ENCODE assay signal across 12 cellular contexts in the genomic region with DNA sequence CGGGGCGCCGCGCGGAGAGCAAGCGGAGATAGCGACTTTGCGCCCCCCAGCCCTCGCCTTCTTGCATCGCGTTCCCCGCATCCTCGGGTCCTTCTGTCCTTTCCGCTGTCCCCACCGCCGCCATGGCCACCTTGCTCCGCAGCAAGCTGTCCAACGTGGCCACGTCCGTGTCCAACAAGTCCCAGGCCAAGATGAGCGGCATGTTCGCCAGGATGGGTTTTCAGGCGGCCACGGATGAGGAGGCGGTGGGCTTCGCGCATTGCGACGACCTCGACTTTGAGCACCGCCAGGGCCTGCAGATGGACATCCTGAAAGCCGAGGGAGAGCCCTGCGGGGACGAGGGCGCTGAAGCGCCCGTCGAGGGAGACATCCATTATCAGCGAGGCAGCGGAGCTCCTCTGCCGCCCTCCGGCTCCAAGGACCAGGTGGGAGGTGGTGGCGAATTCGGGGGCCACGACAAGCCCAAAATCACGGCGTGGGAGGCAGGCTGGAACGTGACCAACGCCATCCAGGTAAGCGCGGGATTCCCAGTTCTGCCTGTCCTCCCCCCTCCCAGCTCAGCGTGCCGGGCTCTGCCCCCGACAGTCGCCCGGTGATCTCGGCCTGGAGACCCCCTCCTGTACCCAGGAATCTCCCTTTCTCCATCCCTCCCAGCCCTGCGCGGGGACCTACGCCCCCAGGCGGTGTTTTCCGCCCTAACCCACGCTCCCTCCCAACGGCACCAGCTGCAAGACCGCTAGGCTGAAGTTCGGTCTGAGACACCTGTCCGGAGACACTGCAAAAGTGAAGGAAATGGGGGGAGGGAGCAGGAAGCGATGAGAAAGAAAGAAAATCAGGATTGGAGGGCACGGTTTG. TPM values are rescaled to one million over a fixed set of nuclear protein-coding genes. Genes with fewer than 3 reads are reported as not detected.
DNase-seq lines count a peak whose midpoint lies in the region; ATAC-seq, FAIRE-seq and TF ChIP-seq lines count a peak whose summit lies in the region.
"Had no signal": no experiment of that assay in that cellular context is flagged by ENCODE, and none has a peak within 500 bp of the region (broad histone marks: within the 10 kb centered on the region; RNA-seq: fewer than 3 reads in every experiment).

No MANE protein-coding gene starts in this region.

- TF ChIP-seq CTCF in KMS-11 (conservative IDR thresholded peaks at IDR 0.05; ENCODE audit: low read depth, low read length), result no peak
- peak in 1 of 3 experiments; percentile 9; a peak in 1 of 6 replicates for TF ChIP-seq CTCF in K562 (IDR thresholded peaks at IDR 0.05 in 2 of 3, conservative IDR thresholded peaks at IDR 0.05 in 1 of 3; ENCODE audit: insufficient read depth in 2 of 3, low read depth in 1 of 3, low read length in 3 of 3)
- TF ChIP-seq CTCF in omental fat pad (IDR thresholded peaks at IDR 0.05), result no peak

- H3K27ac Mint-ChIP-seq in activated CD4-positive, alpha-beta T cell treated with anti-CD3 and anti-CD28 coated beads, Interleukin-2, amount 10 ng/mL, durations not matched to agents 7 days and 5 days, result peak overlapping the region; percentile 14

- peaks cover 6% of the 10 kb centered on the region for H3K36me3 Mint-ChIP-seq in activated CD4-positive, alpha-beta T cell treated with anti-CD3 and anti-CD28 coated beads, Interleukin-2, amount 10 ng/mL, durations not matched to agents 7 days and 5 days (ENCODE audit: low read depth)

- peaks cover 86% of the 10 kb centered on the region for H3K27me3 Mint-ChIP-seq in activated CD4-positive, alpha-beta T cell treated with anti-CD3 and anti-CD28 coated beads, Interleukin-2, amount 10 ng/mL, durations not matched to agents 7 days and 5 days

- in situ Hi-C loops in K562 (cut with MboI), result no loop called here

- DNase-seq in activated CD4-positive, alpha-beta T cell treated with anti-CD3 and anti-CD28 coated beads, Interleukin-2, amount 10 ng/mL, durations not matched to agents 7 days and 5 days, result no peak
- no peak for DNase-seq in activated CD4-positive, alpha-beta T cell treated with anti-CD3 and anti-CD28 coated beads, Interleukin-2, amount 50 U/mL, for 1 hour
- peak in 2 of 4 experiments; percentile 29 to 33 for DNase-seq in K562 (ENCODE audit: extremely low read depth in 1 of 4, low spot score in 3 of 4)
- DNase-seq in omental fat pad (ENCODE audit: low spot score), result no peak
- no peak for DNase-seq in NCI-H1694 (lab: John Stamatoyannopoulos, UW)
- DNase-seq in OCI-M1 (lab: John Stamatoyannopoulos, UW), result no peak
- no peak for DNase-seq in medulla oblongata (ENCODE audit: extremely low spot score)
- DNase-seq: NCI-H1694 treated with DMSO at 0.1 percent for 48 hours, T1000 had no signal

- H3K4me3 Mint-ChIP-seq in activated CD4-positive, alpha-beta T cell treated with anti-CD3 and anti-CD28 coated beads, Interleukin-2, amount 10 ng/mL, durations not matched to agents 7 days and 5 days, result peak overlapping the region; percentile 25

- intact Hi-C loops in K562 (cut with micrococcal nuclease), result loop anchor here (5.0 to 10.0 kb wide), 2 partner anchors 167 to 320 kb away; no protein-coding TSS in a partner anchor

- no peaks in the 10 kb centered on the region for H3K9me1 ChIP-seq in K562 (ENCODE audit: control insufficient read depth, insufficient read depth, low read length)

- no peaks in the 10 kb centered on the region for H4K20me1 ChIP-seq in KMS-11 (ENCODE audit: insufficient read depth)
- peaks cover 15% of the 10 kb centered on the region for H4K20me1 ChIP-seq in K562 (replicated peaks; ENCODE audit: control insufficient read depth, insufficient read depth, low read length)

- TF ChIP-seq POLR2A in K562 (conservative IDR thresholded peaks at IDR 0.05), result no peak

- H3K4me1 Mint-ChIP-seq in activated CD4-positive, alpha-beta T cell treated with anti-CD3 and anti-CD28 coated beads, Interleukin-2, amount 10 ng/mL, durations not matched to agents 7 days and 5 days, result peaks cover 41% of the 10 kb centered on the region

- TF ChIP-seq EP300 in K562 (IDR thresholded peaks at IDR 0.05; ENCODE audit: low read length), result no peak

- H3K27me3 ChIP-seq in KMS-11 (ENCODE audit: insufficient read depth, low read depth), result peaks cover 29% of the 10 kb centered on the region
- peaks cover 39 to 94% of the 10 kb centered on the region in 2 experiments for H3K27me3 ChIP-seq in K562 (ENCODE audit: control insufficient read depth in 2 of 2, insufficient read depth in 2 of 2, low read length in 2 of 2)

- H3K4me3 ChIP-seq in KMS-11 (IDR thresholded peaks at IDR 0.05; ENCODE audit: insufficient read depth, low read depth, low read length), result no peak overlapping the region
- no peak overlapping the region for H3K4me3 ChIP-seq in K562

- ATAC-seq in K562 (peak; percentile 23; the same call in 1 of the 3 replicates), omental fat pad (ENCODE audit: low FRiP score) (peak; percentile 33)

- no peaks in the 10 kb centered on the region for H3K9me3 Mint-ChIP-seq in activated CD4-positive, alpha-beta T cell treated with anti-CD3 and anti-CD28 coated beads, Interleukin-2, amount 10 ng/mL, durations not matched to agents 7 days and 5 days

- WGBS in K562 (ENCODE audit: insufficient coverage, low coverage, missing lambda C conversion rate), result 22% methylated on average over 62 of the region's 69 CpGs

- H3K9me3 ChIP-seq in K562 (replicated peaks; ENCODE audit: control insufficient read depth, insufficient read depth, low read depth, low read length), result no peaks in the 10 kb centered on the region

- H3K27ac ChIP-seq in KMS-11 (no peak overlapping the region), K562 (ENCODE audit: extremely low read depth, low read depth, low read length) (no peak overlapping the region)
- H3K27ac ChIP-seq: parathyroid adenoma had no signal

- H3K79me2 ChIP-seq in KMS-11 (ENCODE audit: insufficient read depth, low read depth) (no peaks in the 10 kb centered on the region), K562 (ENCODE audit: control insufficient read depth, insufficient read depth, low read length) (no peaks in the 10 kb centered on the region)
- H3K79me2 ChIP-seq: parathyroid adenoma had no signal

- peak overlapping the region; percentile 31; the same call in 1 of the 2 replicates for H3K4me2 ChIP-seq in KMS-11
- H3K4me2 ChIP-seq in K562 (ENCODE audit: insufficient read depth, low read length), result no peak overlapping the region

- H3K36me3 ChIP-seq in KMS-11 (ENCODE audit: insufficient read depth) (no peaks in the 10 kb centered on the region), K562 (ENCODE audit: control insufficient read depth, insufficient read depth, low read length) (no peaks in the 10 kb centered on the region)

- H3K9ac ChIP-seq in KMS-11 (no peak overlapping the region), K562 (ENCODE audit: insufficient read depth in 1 of 2, low read depth in 2 of 2, low read length in 2 of 2) (no peak overlapping the region)
- H3K9ac ChIP-seq: parathyroid adenoma had no signal

- CTCF ChIA-PET in activated CD4-positive, alpha-beta T cell treated with anti-CD3 and anti-CD28 coated beads, Interleukin-2, amount 10 ng/mL, durations not matched to agents 7 days and 5 days (lab: Charles Lee), result interaction anchor here (1.5 to 2.0 kb wide), 2 partner anchors 25 to 27 kb away, joined by 4 to 7 read pairs; no protein-coding TSS in a partner anchor
- CTCF ChIA-PET in K562 (lab: Yijun Ruan, JAX; ENCODE audit: low intra/inter-chr PET ratio), result interaction anchor here (0.8 to 1.9 kb wide), 4 partner anchors 26 to 387 kb away, joined by 3 to 8 read pairs (median 4); no protein-coding TSS in a partner anchor

- POLR2A ChIA-PET in activated CD4-positive, alpha-beta T cell treated with anti-CD3 and anti-CD28 coated beads, Interleukin-2, amount 10 ng/mL, durations not matched to agents 7 days and 5 days (lab: Charles Lee), result no interaction called here
- POLR2A ChIA-PET in K562 (lab: Yijun Ruan, JAX), result interaction anchor here (0.8 kb wide), 1 partner anchor 11 kb away, joined by 4 read pairs; no protein-coding TSS in a partner anchor

- H3K4me1 ChIP-seq in KMS-11 (ENCODE audit: low read depth, poor library complexity, severe bottlenecking) (peaks cover 3% of the 10 kb centered on the region), K562 (replicated peaks in 1 of 2; ENCODE audit: control insufficient read depth in 2 of 2, insufficient read depth in 2 of 2, low read length in 2 of 2) (peaks cover 0 to 45% of the 10 kb centered on the region in 2 experiments; a peak in 3 of 5 replicates)
- H3K4me1 ChIP-seq: parathyroid adenoma had no signal

- peak in 1 of 2 experiments; percentile 33; a peak in 2 of 4 replicates for TF ChIP-seq RAD21 in K562 (CRISPR knock-in tag; conservative IDR thresholded peaks at IDR 0.05 in 1 of 2, IDR thresholded peaks at IDR 0.05 in 1 of 2)

- no peak overlapping the region for H2AFZ ChIP-seq in KMS-11 (ENCODE audit: low read depth)
- no peak overlapping the region for H2AFZ ChIP-seq in K562 (ENCODE audit: low read depth, low read length)
- H2AFZ ChIP-seq: parathyroid adenoma had no signal

- BruUV-seq in K562 (replicated peaks; lab: Mats Ljungman, UMichigan), result no TSS peak

- no peak for FAIRE-seq in K562 (lab: Jason Lieb, UNC)
- FAIRE-seq: frontal cortex had no signal

RNA-seq across cellular contexts. Expression of gene SLC32A1, which starts 0.5 kb away (rescaled TPM):
- not detected for total RNA-seq in activated CD4-positive, alpha-beta T cell treated with anti-CD3 and anti-CD28 coated beads, Interleukin-2, amount 10 ng/mL, durations not matched to agents 7 days and 5 days
- total RNA-seq in K562 (2011; cell fraction: chromatin; rRNA removed; ENCODE audit: low replicate concordance), result 0.16 TPM in 1 of 2 replicates, not detected in the other
- not detected in 2 replicates for total RNA-seq in K562 (2011; cell fraction: nucleolus; rRNA removed)
- 0.23 TPM in 1 of 2 replicates, not detected in the other for total RNA-seq in K562 (2011; cell fraction: nucleoplasm; rRNA removed)
- total RNA-seq in K562 (2014; rRNA removed) (not detected in 2 replicates), K562 (2014; rRNA removed; fragmentation: Illumina TruSeq; extraction: Trizol) (not detected in 2 replicates), K562 (2015; rRNA removed; fragmentation: Illumina TruSeq; extraction: Trizol) (not detected in 2 replicates), K562 (2021) (not detected in 2 replicates), omental fat pad (not detected)
- polyA plus RNA-seq in K562 (2011; rRNA removed) (not detected in 2 replicates), K562 (2014; fragmentation: Illumina TruSeq; extraction: Trizol) (not detected in 2 replicates), K562 (2014; fragmentation: Nextera tagmentation; extraction: Ambion mirVana) (not detected), K562 (2014; rRNA removed) (not detected in 2 replicates)
- not detected in 2 replicates for polyA plus RNA-seq in K562 (2011; cell fraction: cytosol; rRNA removed)
- not detected in 2 replicates for polyA plus RNA-seq in K562 (2011; cell fraction: nucleus; rRNA removed)
- not detected in 2 replicates for polyA plus RNA-seq in K562 (2012)
- polyA minus RNA-seq in K562 (2011; rRNA and poly(A)+ RNA removed), result not detected in 2 replicates
- polyA minus RNA-seq in K562 (2011; cell fraction: cytosol; rRNA and poly(A)+ RNA removed), result not detected in 2 replicates
- not detected in 2 replicates for polyA minus RNA-seq in K562 (2011; cell fraction: nucleus; rRNA and poly(A)+ RNA removed)

RNA-seq across cellular contexts. Expression of gene ACTR5, which starts 23.4 kb away (rescaled TPM):
- total RNA-seq in activated CD4-positive, alpha-beta T cell treated with anti-CD3 and anti-CD28 coated beads, Interleukin-2, amount 10 ng/mL, durations not matched to agents 7 days and 5 days, result 1 to 10 TPM; 7.8 to 8.1 TPM
- total RNA-seq in K562 (2011; cell fraction: chromatin; rRNA removed; ENCODE audit: low replicate concordance), result 11.8 and 15.9 TPM in 2 replicates
- total RNA-seq in K562 (2011; cell fraction: nucleolus; rRNA removed), result 12.8 and 14.1 TPM in 2 replicates
- total RNA-seq in K562 (2011; cell fraction: nucleoplasm; rRNA removed), result 7.4 and 11.3 TPM in 2 replicates
- total RNA-seq in K562 (2014; rRNA removed), result 14.0 and 14.5 TPM in 2 replicates
- 9.5 and 10.0 TPM in 2 replicates for total RNA-seq in K562 (2014; rRNA removed; fragmentation: Illumina TruSeq; extraction: Trizol)
- 11.4 and 12.0 TPM in 2 replicates for total RNA-seq in K562 (2015; rRNA removed; fragmentation: Illumina TruSeq; extraction: Trizol)
- total RNA-seq in K562 (2021), result 13.5 and 14.8 TPM in 2 replicates
- 18.3 and 18.8 TPM in 2 replicates for polyA plus RNA-seq in K562 (2011; rRNA removed)
- polyA plus RNA-seq in K562 (2011; cell fraction: cytosol; rRNA removed), result 10.7 and 12.8 TPM in 2 replicates
- polyA plus RNA-seq in K562 (2011; cell fraction: nucleus; rRNA removed), result 54.9 and 59.6 TPM in 2 replicates
- polyA plus RNA-seq in K562 (2012), result 9.3 and 10.8 TPM in 2 replicates
- polyA plus RNA-seq in K562 (2014; fragmentation: Illumina TruSeq; extraction: Trizol), result 10.2 and 12.9 TPM in 2 replicates
- 1 to 10 TPM in 1 of 2 experiments, under 1 TPM in 1; 0.93 to 1.8 TPM for polyA plus RNA-seq in K562 (2014; fragmentation: Nextera tagmentation; extraction: Ambion mirVana)
- 17.7 and 17.9 TPM in 2 replicates for polyA plus RNA-seq in K562 (2014; rRNA removed)
- polyA minus RNA-seq in K562 (2011; rRNA and poly(A)+ RNA removed), result 10.3 and 11.8 TPM in 2 replicates
- polyA minus RNA-seq in K562 (2011; cell fraction: cytosol; rRNA and poly(A)+ RNA removed), result 6.7 and 9.8 TPM in 2 replicates
- polyA minus RNA-seq in K562 (2011; cell fraction: nucleus; rRNA and poly(A)+ RNA removed), result 18.0 and 22.7 TPM in 2 replicates
- total RNA-seq in omental fat pad, result 10 to 100 TPM in 1 of 4 donors, 1 to 10 TPM in 3; 7.1 to 11.9 (median 7.7) TPM
